1 cellular context compared by ENCODE assay signal in genomic region chrX:46836701-46837542, GRCh38.
TF ChIP-seq lines count a peak whose summit lies in the region.

Gene RP2 (plus strand): TSS chrX:46837043. CDS start chrX:46837101, 58 bp downstream.

TF ChIP-seq in HEK293, 187 proteins besides CTCF, POLR2A, EP300 and RAD21 (continued from another document and continues in another):
- TF ChIP-seq ZBTB11 (tag by site-specific recombination; conservative IDR thresholded peaks at IDR 0.05; ENCODE audit: low read depth) (peak; percentile 90), SCRT1 (tag by site-specific recombination; IDR thresholded peaks at IDR 0.05; ENCODE audit: borderline replicate concordance) (no peak), ZNF785 (tag by site-specific recombination; IDR thresholded peaks at IDR 0.05) (no peak), ZNF155 (tag by site-specific recombination; IDR thresholded peaks at IDR 0.05) (no peak), ZBTB20 (tag by site-specific recombination; IDR thresholded peaks at IDR 0.05) (peak; percentile 95), ZNF707 (tag by site-specific recombination; IDR thresholded peaks at IDR 0.05) (no peak), ZBTB6 (tag by site-specific recombination; IDR thresholded peaks at IDR 0.05) (no peak), ZNF664 (tag by site-specific recombination; IDR thresholded peaks at IDR 0.05) (no peak), ZNF19 (tag by site-specific recombination; IDR thresholded peaks at IDR 0.05; ENCODE audit: low read depth) (no peak), HIC1 (tag by site-specific recombination; IDR thresholded peaks at IDR 0.05) (peak; percentile 43; the same call in 1 of the 2 replicates), KLF17 (tag by site-specific recombination; IDR thresholded peaks at IDR 0.05) (0 out of 2 replicates have a peak, but pooled peaks have one; percentile 32), PRDM6 (tag by site-specific recombination; IDR thresholded peaks at IDR 0.05) (no peak), ZNF449 (tag by site-specific recombination; IDR thresholded peaks at IDR 0.05) (peak; percentile 76; the same call in 1 of the 2 replicates), REPIN1 (tag by site-specific recombination; IDR thresholded peaks at IDR 0.05; ENCODE audit: low read depth) (no peak), GLIS1 (tag by site-specific recombination; IDR thresholded peaks at IDR 0.05) (no peak), ZFP3 (tag by site-specific recombination; IDR thresholded peaks at IDR 0.05; ENCODE audit: low read depth) (no peak), ZNF639 (tag by site-specific recombination; IDR thresholded peaks at IDR 0.05) (no peak; the same call in 1 of the 2 replicates), ZNF423 (tag by site-specific recombination; IDR thresholded peaks at IDR 0.05) (no peak), ZNF776 (tag by site-specific recombination; IDR thresholded peaks at IDR 0.05; ENCODE audit: borderline replicate concordance) (no peak), ZNF768 (tag by site-specific recombination; IDR thresholded peaks at IDR 0.05) (no peak), KLF1 (tag by site-specific recombination; IDR thresholded peaks at IDR 0.05) (peak; percentile 88), ZSCAN18 (tag by site-specific recombination; IDR thresholded peaks at IDR 0.05) (no peak), ZSCAN23 (tag by site-specific recombination; IDR thresholded peaks at IDR 0.05) (no peak), ZNF521 (tag by site-specific recombination; IDR thresholded peaks at IDR 0.05) (no peak), ZFP69B (tag by site-specific recombination; IDR thresholded peaks at IDR 0.05) (no peak; the same call in 1 of the 2 replicates), ZNF843 (tag by site-specific recombination; IDR thresholded peaks at IDR 0.05) (no peak), ZSCAN16 (tag by site-specific recombination; IDR thresholded peaks at IDR 0.05) (no peak), ZNF529 (tag by site-specific recombination; IDR thresholded peaks at IDR 0.05; ENCODE audit: insufficient replicate concordance) (no peak), ZNF555 (tag by site-specific recombination; conservative IDR thresholded peaks at IDR 0.05) (no peak), ZBTB44 (tag by site-specific recombination; IDR thresholded peaks at IDR 0.05) (no peak), ZNF658 (tag by site-specific recombination; IDR thresholded peaks at IDR 0.05) (no peak), ZNF266 (tag by site-specific recombination; IDR thresholded peaks at IDR 0.05; ENCODE audit: low read depth) (no peak), ZBTB7A (tag by site-specific recombination; IDR thresholded peaks at IDR 0.05; ENCODE audit: low read depth) (0 out of 2 replicates have a peak, but pooled peaks have one; percentile 51), ZNF548 (tag by site-specific recombination; IDR thresholded peaks at IDR 0.05) (no peak), ZNF398 (tag by site-specific recombination; IDR thresholded peaks at IDR 0.05) (no peak), ZNF561 (tag by site-specific recombination; IDR thresholded peaks at IDR 0.05; ENCODE audit: borderline replicate concordance) (no peak), ZSCAN5A (tag by site-specific recombination; IDR thresholded peaks at IDR 0.05) (no peak), GLI4 (tag by site-specific recombination; IDR thresholded peaks at IDR 0.05) (no peak), KLF10 (tag by site-specific recombination; IDR thresholded peaks at IDR 0.05) (peak; percentile 37; the same call in 1 of the 2 replicates), ZBTB17 (tag by site-specific recombination; IDR thresholded peaks at IDR 0.05) (peak; percentile 95)
